ENCODE assay signal across 17 cellular contexts in genomic region chr18:8326763-8327394, GRCh38.
"Had no signal": no experiment of that assay in that cellular context is flagged by ENCODE, and none has a peak within 500 bp of the region (broad histone marks: within the 10 kb centered on the region; RNA-seq: fewer than 3 reads in every experiment).

No MANE protein-coding gene starts in this region.

- H3K27me3 Mint-ChIP-seq: type B pancreatic cell had no signal

- H3K27ac ChIP-seq: esophagus squamous epithelium, neutrophil, spleen had no signal

- H3K4me3 ChIP-seq: esophagus squamous epithelium, lung, psoas muscle, spleen, uterus had no signal

- DNase-seq: esophagus squamous epithelium; foreskin fibroblast; immature natural killer cell; left ventricle myocardium superior; mesenchymal stem cell; naive thymus-derived CD4-positive, alpha-beta T cell; psoas muscle; retina; spleen; stimulated activated CD4-positive, alpha-beta T cell treated with anti-CD3 and anti-CD28 coated beads, Interleukin-2, amount 100 ng/mL, for 24 hours; stimulated activated naive CD4-positive, alpha-beta T cell; uterus had no signal

- H3K9me3 ChIP-seq: esophagus squamous epithelium, neutrophil, psoas muscle, spleen, uterus had no signal

- ATAC-seq: left ventricle myocardium superior; naive thymus-derived CD4-positive, alpha-beta T cell; sciatic nerve had no signal

- H3K27me3 ChIP-seq: esophagus squamous epithelium, neutrophil, spleen, uterus had no signal

- H3K36me3 ChIP-seq: esophagus squamous epithelium, neutrophil, spleen, uterus had no signal

- H3K9me3 Mint-ChIP-seq: immature natural killer cell, type B pancreatic cell had no signal

- H3K4me1 Mint-ChIP-seq: immature natural killer cell; naive thymus-derived CD4-positive, alpha-beta T cell had no signal

- H3K4me3 Mint-ChIP-seq: immature natural killer cell; naive thymus-derived CD4-positive, alpha-beta T cell; type B pancreatic cell had no signal

- FAIRE-seq: keratinocyte had no signal

- H3K36me3 Mint-ChIP-seq: type B pancreatic cell had no signal

- H3K27ac Mint-ChIP-seq: immature natural killer cell; naive thymus-derived CD4-positive, alpha-beta T cell; type B pancreatic cell had no signal
